13 cellular contexts compared by ENCODE assay signal in the genomic region with DNA sequence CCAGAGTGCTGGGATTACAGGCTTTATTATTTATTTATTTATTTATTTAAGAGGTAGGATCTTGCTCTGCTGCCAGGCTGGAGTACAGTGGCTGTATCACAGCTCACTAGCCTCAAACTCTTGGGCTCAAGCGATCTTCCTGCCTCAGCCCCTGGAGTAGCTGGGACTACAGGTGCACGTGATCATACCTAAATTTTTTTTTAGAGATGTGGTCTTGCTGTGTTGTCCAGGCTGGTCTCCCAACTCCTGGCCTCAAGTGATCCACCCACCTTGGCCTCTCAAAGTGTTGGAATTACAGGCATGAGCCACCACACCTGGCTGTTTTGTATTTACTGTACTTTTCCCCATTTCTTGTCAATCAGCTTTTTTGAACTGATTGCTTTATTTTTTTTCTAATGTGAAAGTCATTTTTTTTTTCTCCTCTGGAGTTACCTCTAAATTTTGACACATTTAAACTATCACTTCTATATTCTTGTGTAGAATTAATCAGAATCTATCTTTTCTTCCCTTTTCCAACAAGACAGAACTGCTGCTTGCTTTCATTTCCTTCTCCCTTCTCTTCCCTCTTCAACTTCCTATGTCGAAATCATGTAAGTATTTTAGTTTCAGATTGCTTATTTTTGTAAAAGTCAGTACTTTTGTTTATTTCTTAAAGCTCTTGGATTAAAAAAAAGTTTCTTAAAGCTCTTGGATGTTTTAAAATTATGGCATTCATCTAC. TPM values are rescaled to one million over a fixed set of nuclear protein-coding genes. Genes with fewer than 3 reads are reported as not detected.
DNase-seq lines count a peak whose midpoint lies in the region; ATAC-seq, FAIRE-seq and TF ChIP-seq lines count a peak whose summit lies in the region.
"Had no signal": no experiment of that assay in that cellular context is flagged by ENCODE, and none has a peak within 500 bp of the region (broad histone marks: within the 10 kb centered on the region; RNA-seq: fewer than 3 reads in every experiment).

No MANE protein-coding gene starts in this region.

- H2AFZ ChIP-seq in mesenchymal stem cell (ENCODE audit: low read depth, low read length), result no peak overlapping the region

- H3K4me3 ChIP-seq in A549, result no peak overlapping the region
- H3K4me3 ChIP-seq in mesenchymal stem cell (ENCODE audit: insufficient read depth in 1 of 2, low read depth in 1 of 2, low read length in 2 of 2), result peak overlapping the region in 1 of 2 experiments; percentile 62

- H4K8ac ChIP-seq in mesenchymal stem cell (ENCODE audit: low read length), result no peak overlapping the region

- no peaks in the 10 kb centered on the region for H3K27me3 ChIP-seq in mesenchymal stem cell (ENCODE audit: control insufficient read depth in 1 of 2, insufficient read depth in 1 of 2, low read length in 2 of 2)

- no peak overlapping the region for H3K18ac ChIP-seq in mesenchymal stem cell (ENCODE audit: low read depth in 1 of 2, low read length in 2 of 2)

- no peaks in the 10 kb centered on the region for H3K9me3 ChIP-seq in A549
- H3K9me3 ChIP-seq in mesenchymal stem cell (ENCODE audit: control insufficient read depth, low read length), result no peaks in the 10 kb centered on the region

- POLR2A ChIA-PET in A549 (lab: Yijun Ruan, JAX), result no interaction called here
- POLR2A ChIA-PET in activated naive CD8-positive, alpha-beta T cell treated with anti-CD3 and anti-CD28 coated beads, Interleukin-2, amount 10 ng/mL, durations not matched to agents 7 days and 5 days (lab: Charles Lee), result interaction anchor here (0.5 to 1.1 kb wide), 3 partner anchors 10 to 88 kb away, joined by 3 to 8 read pairs (median 5); no protein-coding TSS in a partner anchor

- CTCF ChIA-PET in A549 (lab: Yijun Ruan, JAX), result interaction anchor here (0.7 to 2.5 kb wide), 5 partner anchors 9 to 171 kb away, joined by 3 to 8 read pairs (median 4); no protein-coding TSS in a partner anchor

- no peak overlapping the region for H2BK12ac ChIP-seq in mesenchymal stem cell (ENCODE audit: low read length in 2 of 2)

- H2BK5ac ChIP-seq in mesenchymal stem cell (ENCODE audit: low read depth, low read length, poor library complexity, severe bottlenecking), result no peak overlapping the region

- H3K9ac ChIP-seq in mesenchymal stem cell (ENCODE audit: low read length), result peak overlapping the region; percentile 73

- H3K14ac ChIP-seq in mesenchymal stem cell (ENCODE audit: low read length in 2 of 2), result no peak overlapping the region

- TF ChIP-seq EP300 in A549 (IDR thresholded peaks at IDR 0.05), result no peak

- no peak overlapping the region for H4K91ac ChIP-seq in mesenchymal stem cell (ENCODE audit: low read length)

- FAIRE-seq in A549 (lab: Jason Lieb, UNC), result no peak
- FAIRE-seq: TTC549 had no signal

- H3K4me1 ChIP-seq in A549, result peaks cover 68% of the 10 kb centered on the region
- H3K4me1 ChIP-seq in mesenchymal stem cell (ENCODE audit: control insufficient read depth, insufficient read depth, low read depth, low read length), result peaks cover 11% of the 10 kb centered on the region

- in situ Hi-C loops in KBM-7 (cut with MboI; ENCODE audit: low pct_unique_long_range_greater_than_20kb, low sequenced_read_pairs), result no loop called here

- peak overlapping the region; percentile 25 for H3K27ac Mint-ChIP-seq in activated naive CD8-positive, alpha-beta T cell treated with anti-CD3 and anti-CD28 coated beads, Interleukin-2, amount 10 ng/mL, durations not matched to agents 7 days and 5 days

- no peak overlapping the region for H2AK5ac ChIP-seq in mesenchymal stem cell (ENCODE audit: low read length, severe bottlenecking)

- H2BK15ac ChIP-seq in mesenchymal stem cell (ENCODE audit: low read depth, poor library complexity, severe bottlenecking), result no peak overlapping the region

- peaks cover 2 to 9% of the 10 kb centered on the region in 2 experiments for H3K36me3 ChIP-seq in mesenchymal stem cell (ENCODE audit: control insufficient read depth in 1 of 2, insufficient read depth in 2 of 2, low read depth in 1 of 2, low read length in 2 of 2)

- H3K4me2 ChIP-seq in A549, result 0 out of 3 replicates have a peak overlapping the region, but pooled peaks have one; percentile 19
- no peak overlapping the region for H3K4me2 ChIP-seq in mesenchymal stem cell (ENCODE audit: low read length, poor library complexity, severe bottlenecking)

- TF ChIP-seq CTCF in A549 (IDR thresholded peaks at IDR 0.05) (no peak), GM20000 (IDR thresholded peaks at IDR 0.05; ENCODE audit: extremely low read depth, missing control alignments) (no peak)

- no peak overlapping the region for H3K4ac ChIP-seq in mesenchymal stem cell (ENCODE audit: low read depth in 1 of 2, low read length in 2 of 2)

- H3K23ac ChIP-seq in mesenchymal stem cell (ENCODE audit: low read length in 2 of 2), result no peak overlapping the region

- peaks cover 47% of the 10 kb centered on the region for H3K4me1 Mint-ChIP-seq in activated naive CD8-positive, alpha-beta T cell treated with anti-CD3 and anti-CD28 coated beads, Interleukin-2, amount 10 ng/mL, durations not matched to agents 7 days and 5 days

- H3K27ac ChIP-seq in A549 (no peak overlapping the region), mesenchymal stem cell (ENCODE audit: low read length, poor library complexity, severe bottlenecking) (no peak overlapping the region)

- H3K79me1 ChIP-seq in mesenchymal stem cell (replicated peaks; ENCODE audit: low read length, poor library complexity, severe bottlenecking), result no peaks in the 10 kb centered on the region

- peaks cover 11% of the 10 kb centered on the region for H3K36me3 Mint-ChIP-seq in activated naive CD8-positive, alpha-beta T cell treated with anti-CD3 and anti-CD28 coated beads, Interleukin-2, amount 10 ng/mL, durations not matched to agents 7 days and 5 days

- WGBS in A549 (ENCODE audit: missing lambda C conversion rate), result 82% methylated on average over 3 of the region's 3 CpGs
- 100% methylated on average over 2 of the region's 3 CpGs for WGBS in mesenchymal stem cell

- no peaks in the 10 kb centered on the region for H3K9me3 Mint-ChIP-seq in activated naive CD8-positive, alpha-beta T cell treated with anti-CD3 and anti-CD28 coated beads, Interleukin-2, amount 10 ng/mL, durations not matched to agents 7 days and 5 days

- H3K27me3 Mint-ChIP-seq in activated naive CD8-positive, alpha-beta T cell treated with anti-CD3 and anti-CD28 coated beads, Interleukin-2, amount 10 ng/mL, durations not matched to agents 7 days and 5 days, result no peaks in the 10 kb centered on the region

- DNase-seq in A549 (ENCODE audit: low read depth in 1 of 2, low spot score in 1 of 2) (no peak), KBM-7 (peak; percentile 48), mesenchymal stem cell (no peak), GM20000 (ENCODE audit: low spot score) (no peak), cerebellar cortex (ENCODE audit: low spot score) (no peak), NCI-H1092 (lab: John Stamatoyannopoulos, UW) (no peak)
- no peak for DNase-seq in activated naive CD8-positive, alpha-beta T cell treated with anti-CD3 and anti-CD28 coated beads, Interleukin-2, amount 10 ng/mL, durations not matched to agents 7 days and 5 days
- no peak for DNase-seq in central memory CD4-positive, alpha-beta T cell
- DNase-seq: effector memory CD4-positive, alpha-beta T cell; kidney glomerular epithelial cell; NCI-H1694; stimulated activated CD4-positive, alpha-beta T cell treated with anti-CD3 and anti-CD28 coated beads, Interleukin-4, amount 100 ng/mL, for 4 hours had no signal

- TF ChIP-seq POLR2A in A549 (IDR thresholded peaks at IDR 0.05; ENCODE audit: low read length), result no peak

- H2BK120ac ChIP-seq in mesenchymal stem cell (ENCODE audit: low read depth, low read length), result no peak overlapping the region

- no peak for ATAC-seq in A549
- no peak for ATAC-seq in activated naive CD8-positive, alpha-beta T cell treated with anti-CD3 and anti-CD28 coated beads, Interleukin-2, amount 10 ng/mL, durations not matched to agents 7 days and 5 days (ENCODE audit: low read depth)

- no peak overlapping the region for H3K4me3 Mint-ChIP-seq in activated naive CD8-positive, alpha-beta T cell treated with anti-CD3 and anti-CD28 coated beads, Interleukin-2, amount 10 ng/mL, durations not matched to agents 7 days and 5 days

- no peak for TF ChIP-seq RAD21 in A549 (conservative IDR thresholded peaks at IDR 0.05 in 1 of 2, IDR thresholded peaks at IDR 0.05 in 1 of 2)

TF ChIP-seq in A549, 52 proteins besides CTCF, POLR2A, EP300 and RAD21 (continues in another document):
- TF ChIP-seq SMC3 (IDR thresholded peaks at IDR 0.05) (no peak), PHF8 (IDR thresholded peaks at IDR 0.05; ENCODE audit: borderline replicate concordance, low read depth) (no peak), POLR2AphosphoS2 (conservative IDR thresholded peaks at IDR 0.05; ENCODE audit: low read length) (no peak), KDM5A (IDR thresholded peaks at IDR 0.05) (no peak)
- TF ChIP-seq, protein P1, sequence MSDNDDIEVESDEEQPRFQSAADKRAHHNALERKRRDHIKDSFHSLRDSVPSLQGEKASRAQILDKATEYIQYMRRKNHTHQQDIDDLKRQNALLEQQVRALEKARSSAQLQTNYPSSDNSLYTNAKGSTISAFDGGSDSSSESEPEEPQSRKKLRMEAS (IDR thresholded peaks at IDR 0.05), result no peak

RNA-seq across cellular contexts. Expression of gene PANK2, which starts 12.0 kb away (rescaled TPM):
- polyA plus RNA-seq in A549 (2011; rRNA removed) (39.3 and 45.9 TPM in 2 replicates), A549 (2017; fragmentation: RNase III; extraction: RNeasy Plus Mini Kit Qiagen cat#74134 plus additional on column Dnase treatment) (40.3 to 44.6 TPM (median 43.8 TPM) in 3 replicates)
- 22.6 and 24.5 TPM in 2 replicates for polyA plus RNA-seq in A549 (2012; cell fraction: cytosol; rRNA removed)
- polyA plus RNA-seq in A549 (2012; cell fraction: nucleus; rRNA removed), result 28.4 and 38.2 TPM in 2 replicates
- polyA minus RNA-seq in A549 (2011; rRNA and poly(A)+ RNA removed), result 35.8 and 40.1 TPM in 2 replicates
- total RNA-seq in activated naive CD8-positive, alpha-beta T cell treated with anti-CD3 and anti-CD28 coated beads, Interleukin-2, amount 10 ng/mL, durations not matched to agents 7 days and 5 days, result 10 to 100 TPM; 76.6 to 80.1 TPM
- 21.4 TPM for polyA plus RNA-seq in mesenchymal stem cell (2013, experiment 1 of 2)
- 21.4 TPM for polyA plus RNA-seq in mesenchymal stem cell (2013, experiment 2 of 2)

RNA-seq across cellular contexts. Expression of gene MAVS, which starts 54.6 kb away (rescaled TPM):
- 18.9 and 25.7 TPM in 2 replicates for polyA plus RNA-seq in A549 (2011; rRNA removed)
- polyA plus RNA-seq in A549 (2012; cell fraction: cytosol; rRNA removed), result 11.0 and 15.5 TPM in 2 replicates
- 27.5 and 30.4 TPM in 2 replicates for polyA plus RNA-seq in A549 (2012; cell fraction: nucleus; rRNA removed)
- 28.4 to 31.0 TPM (median 29.1 TPM) in 3 replicates for polyA plus RNA-seq in A549 (2017; fragmentation: RNase III; extraction: RNeasy Plus Mini Kit Qiagen cat#74134 plus additional on column Dnase treatment)
- 45.7 and 47.5 TPM in 2 replicates for polyA minus RNA-seq in A549 (2011; rRNA and poly(A)+ RNA removed)
- 10 to 100 TPM; 36.3 to 36.8 TPM for total RNA-seq in activated naive CD8-positive, alpha-beta T cell treated with anti-CD3 and anti-CD28 coated beads, Interleukin-2, amount 10 ng/mL, durations not matched to agents 7 days and 5 days
- polyA plus RNA-seq in mesenchymal stem cell (2013, experiment 1 of 2), result 22.4 TPM
- polyA plus RNA-seq in mesenchymal stem cell (2013, experiment 2 of 2), result 21.0 TPM
